Comparison of ENCODE assay signal across 21 cellular contexts in genomic region chr4:14700083-14700482, GRCh38.
"Had no signal": no experiment of that assay in that cellular context is flagged by ENCODE, and none has a peak within 500 bp of the region (broad histone marks: within the 10 kb centered on the region; RNA-seq: fewer than 3 reads in every experiment).

No MANE protein-coding gene starts in this region.

- ATAC-seq: activated CD8-positive, alpha-beta memory T cell treated with anti-CD3 and anti-CD28 coated beads, Interleukin-2, amount 10 ng/mL, durations not matched to agents 7 days and 5 days had no signal

- FAIRE-seq: bronchial epithelial cell, RCC 7860 had no signal

- DNase-seq: activated B cell treated with CpG ODN at 0.5 μM for 24 hours; activated CD4-positive, alpha-beta T cell treated with anti-CD3 and anti-CD28 coated beads for 1 hour; activated CD4-positive, alpha-beta T cell treated with anti-CD3 and anti-CD28 coated beads, Interleukin-2, amount 10 ng/mL, durations not matched to agents 24 days and 14 days; activated CD4-positive, alpha-beta T cell treated with anti-CD3 and anti-CD28 coated beads, Interleukin-2, amount 50 U/mL, for 48 hours; activated CD8-positive, alpha-beta memory T cell treated with anti-CD3 and anti-CD28 coated beads, Interleukin-2, amount 10 ng/mL, durations not matched to agents 7 days and 5 days; activated effector memory CD4-positive, alpha-beta T cell treated with Interleukin-2 at 50 U/mL for 16 hours; activated naive CD4-positive, alpha-beta T cell; activated T-cell treated with anti-CD3 and anti-CD28 coated beads, Interleukin-2, amount 50 U/mL, for 24 hours; aorta; KG1; NCI-H1092; NCI-H1436; NCI-H1694 treated with DMSO at 0.1 percent for 48 hours; NCI-H2029 treated with DMSO at 0.1 percent for 48 hours; NCI-H510A; NCI-H526 treated with DMSO at 0.1 percent for 48 hours; NK-92 treated with Interleukin-12 subunit alpha and Interleukin-12 subunit beta, amount 100 ng/mL, for 24 hours; SHP77 treated with DMSO at 0.1 percent for 48 hours; T-helper 9 cell had no signal
